18 cellular contexts compared by ENCODE assay signal in genomic region chr11:75303544-75304224, GRCh38. TPM values are rescaled to one million over a fixed set of nuclear protein-coding genes. Genes with fewer than 3 reads are reported as not detected.
A peak's percentile ranks its signal among the peaks of the same experiment; 100 is the strongest.
DNase-seq lines count a peak whose midpoint lies in the region; ATAC-seq and TF ChIP-seq lines count a peak whose summit lies in the region.
"Had no signal": no experiment of that assay in that cellular context is flagged by ENCODE, and none has a peak within 500 bp of the region (broad histone marks: within the 10 kb centered on the region; RNA-seq: fewer than 3 reads in every experiment).

No MANE protein-coding gene starts in this region.

- H3K27ac Mint-ChIP-seq in endothelial cell (ENCODE audit: unreplicated experiment) = peak overlapping the region; percentile 32
- H3K27ac Mint-ChIP-seq in activated T-cell treated with anti-CD3 and anti-CD28 coated beads, Interleukin-2, amount 50 U/mL, for 24 hours = no peak overlapping the region
- H3K27ac Mint-ChIP-seq: natural killer cell treated with Interleukin-12 subunit alpha and Interleukin-12 subunit beta and Interleukin-15 and Interleukin-18, amount 100 ng/mL, for 72 hours had no signal

- peaks cover 7% of the 10 kb centered on the region for H3K36me3 Mint-ChIP-seq in endothelial cell (ENCODE audit: low read depth, unreplicated experiment)
- no peaks in the 10 kb centered on the region for H3K36me3 Mint-ChIP-seq in activated T-cell treated with anti-CD3 and anti-CD28 coated beads, Interleukin-2, amount 50 U/mL, for 24 hours (ENCODE audit: low read depth)
- H3K36me3 Mint-ChIP-seq: natural killer cell treated with Interleukin-12 subunit alpha and Interleukin-12 subunit beta and Interleukin-15 and Interleukin-18, amount 100 ng/mL, for 72 hours had no signal

- DNase-seq in NCI-H2081 (lab: John Stamatoyannopoulos, UW) = peak; percentile 5 to 19
- DNase-seq in NCI-H2081 treated with DMSO at 0.1 percent for 48 hours (lab: John Stamatoyannopoulos, UW) = no peak
- peak; percentile 88 to 89 for DNase-seq in NCI-H446 (lab: John Stamatoyannopoulos, UW)
- no peak for DNase-seq in endothelial cell (ENCODE audit: low spot score)
- DNase-seq in posterior cingulate gyrus = peak; percentile 48 to 96 (median 71)
- no peak for DNase-seq in NCI-H510A (lab: John Stamatoyannopoulos, UW)
- no peak for DNase-seq in activated T-cell treated with anti-CD3 and anti-CD28 coated beads, Interleukin-2, amount 50 U/mL, for 24 hours
- DNase-seq: 8988T; CD8-positive, alpha-beta T cell; KG1; NCI-H187 treated with DMSO at 0.1 percent for 48 hours; PC-9; SW 1271 had no signal

- ATAC-seq in GM21825 (IDR thresholded peaks at IDR 0.05; ENCODE audit: unreplicated experiment) = no peak
- ATAC-seq: activated CD4-positive, CD25-positive, alpha-beta regulatory T cell treated with anti-CD3 and anti-CD28 coated beads, Interleukin-2, amount 50 U/mL, for 24 hours; CD8-positive, alpha-beta T cell; gastroesophageal sphincter; left lobe of liver; natural killer cell treated with Interleukin-12 subunit alpha and Interleukin-12 subunit beta and Interleukin-15 and Interleukin-18, amount 100 ng/mL, for 72 hours had no signal

- TF ChIP-seq CTCF in endothelial cell (IDR thresholded peaks at IDR 0.05; ENCODE audit: unreplicated experiment) = no peak

- H3K9me3 Mint-ChIP-seq in endothelial cell (ENCODE audit: unreplicated experiment) = no peaks in the 10 kb centered on the region
- H3K9me3 Mint-ChIP-seq in activated T-cell treated with anti-CD3 and anti-CD28 coated beads, Interleukin-2, amount 50 U/mL, for 24 hours = no peaks in the 10 kb centered on the region
- H3K9me3 Mint-ChIP-seq: CD8-positive, alpha-beta T cell; natural killer cell treated with Interleukin-12 subunit alpha and Interleukin-12 subunit beta and Interleukin-15 and Interleukin-18, amount 100 ng/mL, for 72 hours had no signal

- H3K4me1 Mint-ChIP-seq in endothelial cell (ENCODE audit: unreplicated experiment) = peaks cover 47% of the 10 kb centered on the region
- no peaks in the 10 kb centered on the region for H3K4me1 Mint-ChIP-seq in activated T-cell treated with anti-CD3 and anti-CD28 coated beads, Interleukin-2, amount 50 U/mL, for 24 hours (ENCODE audit: low read depth)

- H3K27me3 Mint-ChIP-seq in endothelial cell (ENCODE audit: unreplicated experiment) = no peaks in the 10 kb centered on the region
- H3K27me3 Mint-ChIP-seq in activated T-cell treated with anti-CD3 and anti-CD28 coated beads, Interleukin-2, amount 50 U/mL, for 24 hours = no peaks in the 10 kb centered on the region
- H3K27me3 Mint-ChIP-seq: natural killer cell treated with Interleukin-12 subunit alpha and Interleukin-12 subunit beta and Interleukin-15 and Interleukin-18, amount 100 ng/mL, for 72 hours had no signal

- no peak overlapping the region for H3K4me3 Mint-ChIP-seq in endothelial cell (ENCODE audit: unreplicated experiment)
- H3K4me3 Mint-ChIP-seq in activated T-cell treated with anti-CD3 and anti-CD28 coated beads, Interleukin-2, amount 50 U/mL, for 24 hours = no peak overlapping the region
- H3K4me3 Mint-ChIP-seq: CD8-positive, alpha-beta T cell; natural killer cell treated with Interleukin-12 subunit alpha and Interleukin-12 subunit beta and Interleukin-15 and Interleukin-18, amount 100 ng/mL, for 72 hours had no signal

- intact Hi-C loops in posterior cingulate gyrus (cut with DNase I) = no loop called here

RNA-seq across cellular contexts. Expression of gene ARRB1, which starts 47.8 kb away (rescaled TPM):
- total RNA-seq in endothelial cell (ENCODE audit: unreplicated experiment) = 197 TPM

Comparison
In these comparisons a context has a peak if more than half of its experiments do, and no peak if none do; other contexts are left out.
1. DNase-seq: peak in NCI-H2081 (2 of 2), NCI-H446 (2 of 2) and posterior cingulate gyrus (10 of 10); none in NCI-H2081 treated with DMSO at 0.1 percent for 48 hours (single experiment), endothelial cell (single experiment), NCI-H510A (single experiment) and activated T-cell treated with anti-CD3 and anti-CD28 coated beads, Interleukin-2, amount 50 U/mL, for 24 hours (single experiment).